9 cellular contexts compared by ENCODE assay signal in the genomic region with DNA sequence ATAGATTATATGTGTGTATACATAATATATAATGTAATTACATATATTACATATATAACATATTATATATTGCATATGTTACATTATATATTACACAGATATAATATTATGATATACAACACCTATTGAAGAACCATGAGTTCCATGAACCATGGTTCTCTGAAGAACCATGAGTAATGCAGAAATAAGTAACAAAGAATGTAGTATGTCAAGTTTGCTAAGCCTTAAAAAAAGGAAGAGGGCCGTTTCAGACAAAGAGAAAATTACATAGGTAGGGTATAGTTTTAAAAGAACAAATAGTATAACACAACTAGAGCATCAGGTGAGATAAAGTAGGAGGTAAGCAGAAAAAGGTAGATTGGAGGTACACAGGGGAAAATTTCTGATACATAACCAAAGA.
"Had no signal": no experiment of that assay in that cellular context is flagged by ENCODE, and none has a peak within 500 bp of the region (broad histone marks: within the 10 kb centered on the region; RNA-seq: fewer than 3 reads in every experiment).

No MANE protein-coding gene starts in this region.

- H3K4me3 ChIP-seq: GM23248, HAP-1 had no signal

- FAIRE-seq: HepG2 had no signal

- H3K4me1 ChIP-seq: HAP-1 had no signal

- H3K27ac ChIP-seq: GM23248, HL-60 had no signal

- DNase-seq: GM23248, GOT3, H7, HFFc6, KBM-7 had no signal

- H3K36me3 ChIP-seq: HAP-1 had no signal

- ATAC-seq: HCT116, HepG2 had no signal

- H3K9me3 ChIP-seq: HAP-1 had no signal

- H3K9ac ChIP-seq: GM23248 had no signal
